Comparison of ENCODE assay signal across 27 cellular contexts in the genomic region with DNA sequence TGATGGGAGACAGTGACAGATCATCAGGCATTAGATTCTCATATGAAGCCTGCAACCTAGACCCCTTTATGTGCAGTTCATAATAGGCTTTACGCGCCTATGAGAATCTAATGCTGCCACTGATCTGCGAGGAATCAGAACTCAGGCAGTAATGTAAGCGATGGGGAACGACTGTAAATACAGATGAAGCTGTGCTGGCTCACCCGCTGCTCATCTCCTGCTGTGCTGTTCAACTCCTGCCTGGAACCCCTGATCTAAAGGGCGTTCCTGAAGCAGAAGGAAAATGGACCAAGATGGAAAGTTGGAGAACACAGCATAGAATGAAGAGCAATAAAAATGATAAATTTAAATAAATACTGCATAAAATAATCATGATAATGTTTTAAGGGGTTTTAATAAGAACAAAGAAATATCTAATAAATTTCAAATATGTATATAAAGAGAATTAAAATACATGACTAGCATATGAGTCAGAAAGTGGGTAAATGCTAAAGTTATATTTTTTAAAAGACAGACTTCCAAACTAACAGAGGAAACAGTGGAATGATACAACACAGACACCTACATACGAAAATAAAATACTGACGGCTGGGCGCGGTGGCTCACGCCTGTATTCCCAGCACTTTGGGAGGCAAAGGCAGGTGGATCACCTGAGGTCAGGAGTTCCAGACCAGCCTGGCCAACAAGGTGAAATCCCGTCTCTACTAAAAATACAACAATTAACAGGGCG.
"Had no signal": no experiment of that assay in that cellular context is flagged by ENCODE, and none has a peak within 500 bp of the region (broad histone marks: within the 10 kb centered on the region; RNA-seq: fewer than 3 reads in every experiment).

No MANE protein-coding gene starts in this region.

- DNase-seq: activated CD4-positive, alpha-beta T cell treated with anti-CD3 and anti-CD28 coated beads for 4 hours; activated CD8-positive, alpha-beta memory T cell treated with anti-CD3 and anti-CD28 coated beads, Interleukin-2, amount 50 U/mL, for 48 hours; activated CD8-positive, alpha-beta T cell treated with anti-CD3 and anti-CD28 coated beads, Interleukin-2, amount 10 ng/mL, durations not matched to agents 7 days and 5 days; activated effector memory CD4-positive, alpha-beta T cell treated with anti-CD3 and anti-CD28 coated beads, Interleukin-2, amount 50 U/mL, for 16 hours; activated naive CD4-positive, alpha-beta T cell treated with anti-CD3 and anti-CD28 coated beads for 36 hours; activated naive CD8-positive, alpha-beta T cell treated with anti-CD3 and anti-CD28 coated beads for 36 hours; activated T-cell treated with anti-CD3 and anti-CD28 coated beads, Interleukin-2, amount 50 U/mL, for 4 hours; caudate nucleus; KG1; NCI-H1092; NCI-H1417; NCI-H1694; NCI-H2029; NCI-H2107; NCI-H2171 treated with DMSO at 0.1 percent for 48 hours; NCI-H226; NCI-H526; NCI-H82; Right ventricle myocardium superior; RPMI8226; T-helper 17 cell; T-helper 9 cell had no signal

- H3K4me3 Mint-ChIP-seq: activated CD8-positive, alpha-beta T cell treated with anti-CD3 and anti-CD28 coated beads, Interleukin-2, amount 10 ng/mL, durations not matched to agents 7 days and 5 days; activated naive CD4-positive, alpha-beta T cell treated with anti-CD3 and anti-CD28 coated beads for 36 hours; activated naive CD8-positive, alpha-beta T cell treated with anti-CD3 and anti-CD28 coated beads for 36 hours; activated T-cell treated with anti-CD3 and anti-CD28 coated beads, Interleukin-2, amount 50 U/mL, for 4 hours; T-helper 17 cell had no signal

- H3K27ac Mint-ChIP-seq: activated CD8-positive, alpha-beta T cell treated with anti-CD3 and anti-CD28 coated beads, Interleukin-2, amount 10 ng/mL, durations not matched to agents 7 days and 5 days; activated naive CD4-positive, alpha-beta T cell treated with anti-CD3 and anti-CD28 coated beads for 36 hours; activated naive CD8-positive, alpha-beta T cell treated with anti-CD3 and anti-CD28 coated beads for 36 hours; T-helper 17 cell had no signal

- ATAC-seq: activated CD4-positive, CD25-positive, alpha-beta regulatory T cell treated with anti-CD3 and anti-CD28 coated beads, Interleukin-2, amount 50 U/mL, for 24 hours; activated CD8-positive, alpha-beta T cell treated with anti-CD3 and anti-CD28 coated beads, Interleukin-2, amount 10 ng/mL, durations not matched to agents 7 days and 5 days; Panc1; T-helper 17 cell had no signal

- H3K27me3 ChIP-seq: breast epithelium, SJSA1 had no signal

- H3K4me1 ChIP-seq: breast epithelium, SJSA1 had no signal

- H3K36me3 Mint-ChIP-seq: activated naive CD8-positive, alpha-beta T cell treated with anti-CD3 and anti-CD28 coated beads for 36 hours had no signal

- H3K27ac ChIP-seq: breast epithelium, SJSA1, VCaP had no signal

- H3K9me3 Mint-ChIP-seq: activated naive CD4-positive, alpha-beta T cell treated with anti-CD3 and anti-CD28 coated beads for 36 hours; activated naive CD8-positive, alpha-beta T cell treated with anti-CD3 and anti-CD28 coated beads for 36 hours; activated T-cell treated with anti-CD3 and anti-CD28 coated beads, Interleukin-2, amount 50 U/mL, for 4 hours had no signal
